In genomic region chr11:78542007-78542406, GRCh38 we compare ENCODE assay signal across 20 cellular contexts. TPM values are rescaled to one million over a fixed set of nuclear protein-coding genes. Genes with fewer than 3 reads are reported as not detected.
A peak's percentile ranks its signal among the peaks of the same experiment; 100 is the strongest.
DNase-seq lines count a peak whose midpoint lies in the region; ATAC-seq and TF ChIP-seq lines count a peak whose summit lies in the region.
"Had no signal": no experiment of that assay in that cellular context is flagged by ENCODE, and none has a peak within 500 bp of the region (broad histone marks: within the 10 kb centered on the region; RNA-seq: fewer than 3 reads in every experiment).

No MANE protein-coding gene starts in this region.

- peak overlapping the region; percentile 73 for H3K27ac Mint-ChIP-seq in T-helper 17 cell
- H3K27ac Mint-ChIP-seq in activated naive CD4-positive, alpha-beta T cell treated with anti-CD3 and anti-CD28 coated beads, Interleukin-2, amount 50 U/mL, for 72 hours: no peak overlapping the region
- H3K27ac Mint-ChIP-seq: endodermal cell had no signal

- H3K4me1 ChIP-seq in left lung (peaks cover 6 to 8% of the 10 kb centered on the region in 2 donors), transverse colon (peaks cover 2 to 8% (median 6%) of the 10 kb centered on the region in 4 donors)

- H3K9me3 ChIP-seq in T-helper 17 cell (ENCODE audit: control insufficient read depth, low read length, poor library complexity, severe bottlenecking): no peaks in the 10 kb centered on the region
- H3K9me3 ChIP-seq in left lung: no peaks in the 10 kb centered on the region
- no peaks in the 10 kb centered on the region for H3K9me3 ChIP-seq in transverse colon
- H3K9me3 ChIP-seq: mucosa of descending colon, ovary, spleen had no signal

- H3K27me3 Mint-ChIP-seq in T-helper 17 cell: no peaks in the 10 kb centered on the region

- no peak for TF ChIP-seq EP300 in transverse colon (IDR thresholded peaks at IDR 0.05; ENCODE audit: low read depth)

- H3K4me3 Mint-ChIP-seq in T-helper 17 cell: no peak overlapping the region
- H3K4me3 Mint-ChIP-seq: endodermal cell had no signal

- H3K27me3 ChIP-seq in left lung (no peaks in the 10 kb centered on the region), transverse colon (no peaks in the 10 kb centered on the region)
- H3K27me3 ChIP-seq: ovary, spleen had no signal

- no peak for TF ChIP-seq POLR2A in transverse colon (IDR thresholded peaks at IDR 0.05)

- peak; percentile 45 for DNase-seq in EH (ENCODE audit: low read depth)
- DNase-seq in T-helper 17 cell: no peak
- no peak for DNase-seq in left lung
- no peak for DNase-seq in SK-N-DZ (ENCODE audit: low spot score)
- DNase-seq in activated naive CD4-positive, alpha-beta T cell treated with anti-CD3 and anti-CD28 coated beads, Interleukin-2, amount 50 U/mL, for 72 hours (ENCODE audit: low spot score in 2 of 2): no peak
- no peak for DNase-seq in transverse colon
- DNase-seq: activated CD8-positive, alpha-beta memory T cell treated with anti-CD3 and anti-CD28 coated beads, Interleukin-2, amount 50 U/mL, for 4 hours; activated naive CD4-positive, alpha-beta T cell treated with Interleukin-2 at 50 U/mL for 16 hours; DMS 273 treated with DMSO at 0.1 percent for 48 hours; endodermal cell; GM23248; islet precursor cell; mucosa of descending colon; NCI-H1694 treated with DMSO at 0.1 percent for 48 hours; NCI-H524; ovary; spleen; SW 1271 had no signal

- H3K36me3 Mint-ChIP-seq in T-helper 17 cell (ENCODE audit: low read depth): peaks cover 11% of the 10 kb centered on the region
- peaks cover 6 to 11% of the 10 kb centered on the region in 2 donors for H3K36me3 Mint-ChIP-seq in activated naive CD4-positive, alpha-beta T cell treated with anti-CD3 and anti-CD28 coated beads, Interleukin-2, amount 50 U/mL, for 72 hours

- TF ChIP-seq CTCF in left lung (IDR thresholded peaks at IDR 0.05): no peak
- no peak for TF ChIP-seq CTCF in transverse colon (IDR thresholded peaks at IDR 0.05)

- WGBS in transverse colon (ENCODE audit: low coverage in 1 of 2), 2 donors: 58 to 61% methylated on average over 2 of the region's 2 CpGs

- intact Hi-C loops in left lung (cut with DNase I): no loop called here
- intact Hi-C loops in transverse colon (cut with DNase I; ENCODE audit: low total_unique reads): no loop called here

- peak; percentile 62 for ATAC-seq in GM21447 (IDR thresholded peaks at IDR 0.05; ENCODE audit: unreplicated experiment)
- no peak for ATAC-seq in T-helper 17 cell
- ATAC-seq in left lung: peak; percentile 52
- ATAC-seq in HG03045 (IDR thresholded peaks at IDR 0.05; ENCODE audit: unreplicated experiment): no peak
- ATAC-seq in activated naive CD4-positive, alpha-beta T cell treated with anti-CD3 and anti-CD28 coated beads, Interleukin-2, amount 50 U/mL, for 72 hours: no peak
- ATAC-seq: mucosa of descending colon had no signal

- in situ Hi-C loops in transverse colon (cut with MboI; ENCODE audit: low pct_ligation_motif_present in 1 of 4, low pct_unique_long_range_greater_than_20kb in 1 of 4, low sequenced_read_pairs in 3 of 4): no loop called here

- H3K4me3 ChIP-seq in left lung: no peak overlapping the region
- H3K4me3 ChIP-seq in transverse colon: no peak overlapping the region
- H3K4me3 ChIP-seq: GM23248, mucosa of descending colon, ovary, spleen had no signal

- H3K9me3 Mint-ChIP-seq in activated naive CD4-positive, alpha-beta T cell treated with anti-CD3 and anti-CD28 coated beads, Interleukin-2, amount 50 U/mL, for 72 hours: peaks cover 0 to 4% of the 10 kb centered on the region in 2 donors
- H3K9me3 Mint-ChIP-seq: endodermal cell had no signal

- H3K27ac ChIP-seq in left lung (no peak overlapping the region), transverse colon (no peak overlapping the region)
- H3K27ac ChIP-seq: GM23248, ovary had no signal

- peaks cover 14% of the 10 kb centered on the region for H3K4me1 Mint-ChIP-seq in T-helper 17 cell
- H3K4me1 Mint-ChIP-seq: endodermal cell had no signal

- H3K36me3 ChIP-seq in left lung: no peaks in the 10 kb centered on the region
- H3K36me3 ChIP-seq in transverse colon: no peaks in the 10 kb centered on the region
- H3K36me3 ChIP-seq: ovary had no signal

RNA-seq across cellular contexts. Expression of gene NARS2, which starts 32.7 kb away (rescaled TPM):
- total RNA-seq in T-helper 17 cell: 10 to 100 TPM in 1 of 2 donors, 1 to 10 TPM in 1; 6.6 to 10.7 TPM
- total RNA-seq in left lung: 10 to 100 TPM; 14.9 to 17.4 TPM
- polyA plus RNA-seq in SK-N-DZ (2014; cell fraction: cytosol; rRNA removed): 92.7 and 111 TPM in 2 replicates
- 60.8 and 70.7 TPM in 2 replicates for polyA plus RNA-seq in SK-N-DZ (2014; cell fraction: nucleus; rRNA removed)
- 10 to 100 TPM; 18.5 to 18.7 TPM for total RNA-seq in activated naive CD4-positive, alpha-beta T cell treated with anti-CD3 and anti-CD28 coated beads, Interleukin-2, amount 50 U/mL, for 72 hours
- 10 to 100 TPM in 2 of 4 donors, 1 to 10 TPM in 2; 6.4 to 15.1 (median 10.4) TPM for total RNA-seq in transverse colon

Comparison
In these comparisons a context has a peak if more than half of its experiments do, and no peak if none do; other contexts are left out.
1. ATAC-seq: peak in GM21447 (single experiment) and left lung (single experiment); none in T-helper 17 cell (single experiment), HG03045 (single experiment) and activated naive CD4-positive, alpha-beta T cell treated with anti-CD3 and anti-CD28 coated beads, Interleukin-2, amount 50 U/mL, for 72 hours (0 of 2).